Comparison of ENCODE assay signal across 11 cellular contexts in genomic region chr9:110555971-110556370, GRCh38. TPM values are rescaled to one million over a fixed set of nuclear protein-coding genes. Genes with fewer than 3 reads are reported as not detected.
DNase-seq lines count a peak whose midpoint lies in the region; ATAC-seq, FAIRE-seq and TF ChIP-seq lines count a peak whose summit lies in the region.
"Had no signal": no experiment of that assay in that cellular context is flagged by ENCODE, and none has a peak within 500 bp of the region (broad histone marks: within the 10 kb centered on the region; RNA-seq: fewer than 3 reads in every experiment).

No MANE protein-coding gene starts in this region.

- H3K36me3 Mint-ChIP-seq in activated naive CD4-positive, alpha-beta T cell treated with anti-CD3 and anti-CD28 coated beads for 36 hours (ENCODE audit: low read depth): no peaks in the 10 kb centered on the region

- H3K27me3 ChIP-seq in endothelial cell of umbilical vein (ENCODE audit: control insufficient read depth in 2 of 2, insufficient read depth in 2 of 2, low read length in 2 of 2) (no peaks in the 10 kb centered on the region), thyroid gland (no peaks in the 10 kb centered on the region)

- no peak overlapping the region for H3K4me3 Mint-ChIP-seq in activated naive CD4-positive, alpha-beta T cell treated with anti-CD3 and anti-CD28 coated beads for 36 hours
- H3K4me3 Mint-ChIP-seq: nephron progenitor cell had no signal

- no TSS peak for BruUV-seq in endothelial cell of umbilical vein (replicated peaks; lab: Mats Ljungman, UMichigan)

- dilution Hi-C loops in endothelial cell of umbilical vein (cut with MboI; ENCODE audit: extremely low pct_ligation_motif_present, low sequenced_read_pairs): no loop called here

- peaks cover 16% of the 10 kb centered on the region for H3K4me1 ChIP-seq in endothelial cell of umbilical vein (ENCODE audit: control insufficient read depth, extremely low read depth, insufficient read depth, low read length)
- H3K4me1 ChIP-seq in thyroid gland: peaks cover 0 to 3% of the 10 kb centered on the region in 2 donors

- H3K27me3 Mint-ChIP-seq in activated naive CD4-positive, alpha-beta T cell treated with anti-CD3 and anti-CD28 coated beads for 36 hours (ENCODE audit: low read depth): peaks cover 1% of the 10 kb centered on the region

- no peak for TF ChIP-seq CTCF in endothelial cell of umbilical vein (IDR thresholded peaks at IDR 0.05; ENCODE audit: extremely low read depth in 1 of 2, insufficient read depth in 1 of 2, low read depth in 1 of 2, low read length in 2 of 2)
- TF ChIP-seq CTCF in lower leg skin (IDR thresholded peaks at IDR 0.05): no peak
- TF ChIP-seq CTCF in thyroid gland (IDR thresholded peaks at IDR 0.05): no peak

- peak overlapping the region; percentile 47 for H3K9ac ChIP-seq in endothelial cell of umbilical vein (replicated peaks; ENCODE audit: extremely low read depth, insufficient read depth, low read length)

- peak; percentile 69 for DNase-seq in M059J (ENCODE audit: low read depth)
- peak; percentile 96 for DNase-seq in endothelial cell of umbilical vein (ENCODE audit: low read depth, low spot score)
- peak; percentile 72 to 90 for DNase-seq in lower leg skin (ENCODE audit: low spot score in 2 of 2)
- peak; percentile 21 to 23 for DNase-seq in thyroid gland
- no peak for DNase-seq in activated gamma-delta T cell treated with Interleukin-2 at 50 U/mL for 16 hours
- DNase-seq in NCI-H128 (lab: John Stamatoyannopoulos, UW; ENCODE audit: unreplicated experiment): no peak
- DNase-seq in activated naive CD4-positive, alpha-beta T cell treated with anti-CD3 and anti-CD28 coated beads for 36 hours: no peak
- DNase-seq: GF-D8, MM.1S, nephron progenitor cell had no signal

- H3K9me1 ChIP-seq in endothelial cell of umbilical vein (replicated peaks; ENCODE audit: control insufficient read depth, extremely low read depth, insufficient read depth, low read length): no peaks in the 10 kb centered on the region

- no peak overlapping the region for H3K27ac Mint-ChIP-seq in activated naive CD4-positive, alpha-beta T cell treated with anti-CD3 and anti-CD28 coated beads for 36 hours
- H3K27ac Mint-ChIP-seq: nephron progenitor cell had no signal

- no peaks in the 10 kb centered on the region for H3K79me2 ChIP-seq in endothelial cell of umbilical vein (ENCODE audit: control insufficient read depth, insufficient read depth, low read length)

- FAIRE-seq in endothelial cell of umbilical vein (lab: Jason Lieb, UNC): peak; percentile 87

- no peak overlapping the region for H2AFZ ChIP-seq in endothelial cell of umbilical vein (ENCODE audit: low read depth, low read length)

- H3K27ac ChIP-seq in endothelial cell of umbilical vein (ENCODE audit: insufficient read depth, low read depth, low read length): peak overlapping the region; percentile 51
- peak overlapping the region in 1 of 3 donors; percentile 17 for H3K27ac ChIP-seq in thyroid gland

- H3K36me3 ChIP-seq in endothelial cell of umbilical vein (ENCODE audit: control insufficient read depth in 2 of 2, extremely low read depth in 1 of 2, insufficient read depth in 2 of 2, low read length in 2 of 2): no peaks in the 10 kb centered on the region
- no peaks in the 10 kb centered on the region for H3K36me3 ChIP-seq in thyroid gland

- no peaks in the 10 kb centered on the region for H4K20me1 ChIP-seq in endothelial cell of umbilical vein (replicated peaks; ENCODE audit: control insufficient read depth, extremely low read depth, insufficient read depth, low read length)

- 34 to 38% methylated on average over 3 of the region's 3 CpGs for WGBS in lower leg skin, 2 donors
- WGBS in thyroid gland, 2 donors: 10 to 12% methylated on average over 3 of the region's 3 CpGs

- peaks cover 1% of the 10 kb centered on the region for H3K9me3 Mint-ChIP-seq in activated naive CD4-positive, alpha-beta T cell treated with anti-CD3 and anti-CD28 coated beads for 36 hours
- H3K9me3 Mint-ChIP-seq: nephron progenitor cell had no signal

- POLR2A ChIA-PET in endothelial cell of umbilical vein (lab: Charles Lee): interaction anchor here (1.0 kb wide), 1 partner anchor 18 kb away, joined by 3 read pairs; no protein-coding TSS in a partner anchor

- CTCF ChIA-PET in endothelial cell of umbilical vein (lab: Charles Lee): interaction anchor here (0.6 to 1.3 kb wide), 3 partner anchors 18 to 128 kb away, joined by 3 to 4 read pairs (median 3); no protein-coding TSS in a partner anchor
- CTCF ChIA-PET in activated naive CD4-positive, alpha-beta T cell treated with anti-CD3 and anti-CD28 coated beads for 36 hours (lab: Charles Lee): no interaction called here

- no peaks in the 10 kb centered on the region for H3K9me3 ChIP-seq in endothelial cell of umbilical vein (replicated peaks; ENCODE audit: control insufficient read depth, insufficient read depth, low read length)
- H3K9me3 ChIP-seq in thyroid gland: no peaks in the 10 kb centered on the region

- intact Hi-C loops in endothelial cell of umbilical vein (cut with micrococcal nuclease): loop anchor here (2.0 kb wide), 1 partner anchor 23 kb away; the partner anchor contains the start of gene SVEP1
- intact Hi-C loops in lower leg skin (cut with DNase I; ENCODE audit: low total_unique reads): no loop called here
- intact Hi-C loops in thyroid gland (cut with DNase I): no loop called here
- intact Hi-C loops in activated naive CD4-positive, alpha-beta T cell treated with anti-CD3 and anti-CD28 coated beads for 36 hours (cut with micrococcal nuclease): no loop called here

- peak; percentile 56 for TF ChIP-seq POLR2A in endothelial cell of umbilical vein (IDR thresholded peaks at IDR 0.05; ENCODE audit: low read depth, low read length)
- TF ChIP-seq POLR2A in lower leg skin (IDR thresholded peaks at IDR 0.05): no peak
- TF ChIP-seq POLR2A in thyroid gland (IDR thresholded peaks at IDR 0.05): no peak

- peak overlapping the region; percentile 76 for H3K4me2 ChIP-seq in endothelial cell of umbilical vein (ENCODE audit: insufficient read depth, low read length)

- H3K4me3 ChIP-seq in endothelial cell of umbilical vein (replicated peaks in 1 of 3; ENCODE audit: insufficient read depth in 1 of 3, low read depth in 1 of 3, low read length in 3 of 3) (peak overlapping the region in 1 of 3 experiments; percentile 23), lower leg skin (ENCODE audit: low read depth, poor library complexity, severe bottlenecking) (no peak overlapping the region), thyroid gland (replicated peaks in 1 of 3) (no peak overlapping the region)

- ATAC-seq in GM21360 (IDR thresholded peaks at IDR 0.05; ENCODE audit: unreplicated experiment): no peak

- no peaks in the 10 kb centered on the region for H3K4me1 Mint-ChIP-seq in activated naive CD4-positive, alpha-beta T cell treated with anti-CD3 and anti-CD28 coated beads for 36 hours (ENCODE audit: low read depth)

TF ChIP-seq in endothelial cell of umbilical vein, 7 proteins besides CTCF, POLR2A, EP300 and RAD21:
- TF ChIP-seq POLR2AphosphoS5 (IDR thresholded peaks at IDR 0.05; ENCODE audit: insufficient read depth, low read depth, low read length) (peak; percentile 75), EZH2 (IDR thresholded peaks at IDR 0.05; ENCODE audit: borderline replicate concordance, low read depth, low read length, severe bottlenecking) (no peak), MYC (IDR thresholded peaks at IDR 0.05; ENCODE audit: low read depth, low read length) (no peak), MAX (IDR thresholded peaks at IDR 0.05; ENCODE audit: insufficient read depth, insufficient read length) (no peak), JUN (IDR thresholded peaks at IDR 0.05; ENCODE audit: borderline replicate concordance, insufficient read depth, insufficient read length, low read depth) (no peak), GATA2 (IDR thresholded peaks at IDR 0.05; ENCODE audit: insufficient read depth, insufficient read length, low read depth, low read length) (peak; percentile 85), FOS (IDR thresholded peaks at IDR 0.05; ENCODE audit: borderline replicate concordance, insufficient read depth, low read length) (peak; percentile 27)

RNA-seq across cellular contexts. Expression of gene SVEP1, which starts 23.6 kb away (rescaled TPM):
- total RNA-seq in M059J (2014; rRNA removed; shearing (Covaris generic)): 1.2 and 1.5 TPM in 2 replicates
- 0.12 and 0.29 TPM in 2 replicates for total RNA-seq in endothelial cell of umbilical vein
- polyA plus RNA-seq in endothelial cell of umbilical vein: 0.04 and 0.05 TPM in 2 replicates
- 0.01 and 0.03 TPM in 2 replicates for polyA plus RNA-seq in endothelial cell of umbilical vein (2011; cell fraction: cytosol; rRNA removed)
- 0.03 and 0.04 TPM in 2 replicates for polyA plus RNA-seq in endothelial cell of umbilical vein (2011; cell fraction: nucleus; rRNA removed)
- 0.04 and 0.05 TPM in 2 replicates for polyA plus RNA-seq in endothelial cell of umbilical vein (2012)
- 0.28 TPM in 1 of 2 replicates, not detected in the other for polyA minus RNA-seq in endothelial cell of umbilical vein
- polyA minus RNA-seq in endothelial cell of umbilical vein (2011; cell fraction: cytosol; rRNA and poly(A)+ RNA removed): not detected
- 0.14 and 0.19 TPM in 2 replicates for polyA minus RNA-seq in endothelial cell of umbilical vein (2011; cell fraction: nucleus; rRNA and poly(A)+ RNA removed)
- 10 to 100 TPM; 11.1 to 39.0 (median 14.7) TPM for total RNA-seq in lower leg skin
- 10 to 100 TPM; 14.1 to 55.5 (median 31.9) TPM for total RNA-seq in thyroid gland
- not detected for total RNA-seq in activated naive CD4-positive, alpha-beta T cell treated with anti-CD3 and anti-CD28 coated beads for 36 hours

Comparison
In these comparisons a context has a peak if more than half of its experiments do, and no peak if none do; other contexts are left out.
1. DNase-seq: peak in M059J (single experiment), endothelial cell of umbilical vein (single experiment), lower leg skin (2 of 2) and thyroid gland (2 of 2); none in activated gamma-delta T cell treated with Interleukin-2 at 50 U/mL for 16 hours (single experiment), NCI-H128 (single experiment) and activated naive CD4-positive, alpha-beta T cell treated with anti-CD3 and anti-CD28 coated beads for 36 hours (single experiment).